In the genomic region with DNA sequence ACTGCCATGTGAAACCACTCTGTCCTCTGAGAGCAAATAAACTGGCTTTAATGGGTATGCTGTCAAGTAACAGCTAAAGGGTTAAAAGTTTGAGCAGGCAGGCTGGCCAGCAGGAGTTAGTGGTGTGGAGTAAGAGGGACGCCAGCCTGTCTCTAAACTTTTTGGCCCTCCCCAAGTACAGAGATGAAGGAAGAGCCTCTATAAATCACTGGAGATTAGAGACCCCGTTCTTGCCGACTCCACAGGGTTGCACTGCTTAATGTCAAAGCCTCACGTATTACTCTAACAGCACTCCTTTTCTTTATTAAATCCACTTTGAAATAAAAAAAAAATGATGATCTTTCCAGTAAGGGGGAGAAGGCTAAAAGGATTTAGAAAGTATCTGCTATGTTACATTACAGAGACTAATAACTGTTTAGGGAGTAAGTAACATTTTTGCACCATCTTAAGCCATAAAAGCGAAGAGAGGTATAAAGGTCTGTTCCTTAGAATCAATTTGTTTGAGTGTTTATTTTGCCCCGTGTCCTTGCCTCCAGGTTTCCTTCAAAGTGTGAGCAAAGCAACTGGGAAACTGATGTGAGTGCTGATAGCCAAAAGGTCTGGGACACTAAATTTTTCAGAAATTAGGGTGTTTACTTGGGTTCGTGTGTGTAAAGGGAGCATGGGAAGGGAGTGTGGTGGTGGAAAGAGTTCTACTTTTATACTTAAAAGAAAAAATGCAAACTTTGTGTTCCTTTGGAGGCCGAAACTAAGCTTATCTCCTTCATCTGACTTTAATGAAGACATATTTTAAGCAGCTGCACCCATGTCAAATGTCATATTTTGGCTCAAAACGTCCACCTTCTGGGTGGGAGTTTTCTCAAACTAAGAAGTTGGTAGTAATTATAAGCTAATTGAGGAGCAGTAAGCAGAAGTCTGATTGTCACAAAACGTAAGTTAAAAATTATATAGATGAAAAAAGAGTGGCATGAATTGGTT, we compare ENCODE assay signal across 24 cellular contexts.
DNase-seq lines count a peak whose midpoint lies in the region; ATAC-seq, FAIRE-seq and TF ChIP-seq lines count a peak whose summit lies in the region.
"Had no signal": no experiment of that assay in that cellular context is flagged by ENCODE, and none has a peak within 500 bp of the region (broad histone marks: within the 10 kb centered on the region; RNA-seq: fewer than 3 reads in every experiment).

No MANE protein-coding gene starts in this region.

- H3K27ac ChIP-seq in A549 (no peak overlapping the region), esophagus muscularis mucosa (replicated peaks in 1 of 4) (peak overlapping the region in 3 of 4 donors; percentile 45 to 61 (median 51)), MM.1S (ENCODE audit: low read length) (no peak overlapping the region)

- TF ChIP-seq CTCF in A549 (IDR thresholded peaks at IDR 0.05) (no peak), esophagus muscularis mucosa (IDR thresholded peaks at IDR 0.05) (no peak), nephron progenitor cell (IDR thresholded peaks at IDR 0.05) (no peak), MM.1S (IDR thresholded peaks at IDR 0.05; ENCODE audit: low read length) (no peak)

- POLR2A ChIA-PET in A549 (lab: Yijun Ruan, JAX) = no interaction called here

- no peaks in the 10 kb centered on the region for H3K27me3 ChIP-seq in esophagus muscularis mucosa
- H3K27me3 ChIP-seq in MM.1S (replicated peaks; ENCODE audit: insufficient read depth, low read length) = no peaks in the 10 kb centered on the region

- H3K9ac ChIP-seq in MM.1S (ENCODE audit: low read length) = no peak overlapping the region

- peaks cover under 1% of the 10 kb centered on the region for H3K36me3 Mint-ChIP-seq in nephron progenitor cell (ENCODE audit: low read depth)
- H3K36me3 Mint-ChIP-seq in activated naive CD4-positive, alpha-beta T cell treated with anti-CD3 and anti-CD28 coated beads, Interleukin-2, amount 50 U/mL, for 72 hours = peaks cover 0 to 1% of the 10 kb centered on the region in 2 donors
- H3K36me3 Mint-ChIP-seq: activated naive CD8-positive, alpha-beta T cell treated with anti-CD3 and anti-CD28 coated beads, Interleukin-2, amount 10 ng/mL, durations not matched to agents 7 days and 5 days had no signal

- peaks cover under 1% of the 10 kb centered on the region for H3K9me3 Mint-ChIP-seq in nephron progenitor cell
- H3K9me3 Mint-ChIP-seq in activated naive CD4-positive, alpha-beta T cell treated with anti-CD3 and anti-CD28 coated beads, Interleukin-2, amount 50 U/mL, for 72 hours = no peaks in the 10 kb centered on the region
- H3K9me3 Mint-ChIP-seq: activated CD4-positive, alpha-beta T cell treated with anti-CD3 and anti-CD28 coated beads, Interleukin-2, amount 10 ng/mL, durations not matched to agents 7 days and 5 days; activated naive CD8-positive, alpha-beta T cell treated with anti-CD3 and anti-CD28 coated beads, Interleukin-2, amount 10 ng/mL, durations not matched to agents 7 days and 5 days; activated T-helper 17 cell treated with anti-CD3 and anti-CD28 coated beads, Interleukin-2, amount 50 U/mL, for 72 hours; stimulated activated naive CD8-positive, alpha-beta T cell treated with anti-CD3 and anti-CD28 coated beads, Interleukin-15, amount 100 ng/mL, for 72 hours; T-helper 1 cell treated with Interleukin-12 subunit alpha and Interleukin-12 subunit beta and Interleukin-4 antibody, amounts not matched to agents 30 μg/mL and 1 μg/mL, for 36 hours had no signal

- ATAC-seq in A549 (no peak), HG03378 (IDR thresholded peaks at IDR 0.05; ENCODE audit: unreplicated experiment) (no peak)
- no peak for ATAC-seq in activated naive CD4-positive, alpha-beta T cell treated with anti-CD3 and anti-CD28 coated beads, Interleukin-2, amount 50 U/mL, for 72 hours
- ATAC-seq: activated T-helper 17 cell treated with anti-CD3 and anti-CD28 coated beads, Interleukin-2, amount 50 U/mL, for 72 hours; K562; stimulated activated naive CD8-positive, alpha-beta T cell treated with anti-CD3 and anti-CD28 coated beads, Interleukin-15, amount 100 ng/mL, for 72 hours had no signal

- H3K27me3 Mint-ChIP-seq in nephron progenitor cell (ENCODE audit: low read depth, poor library complexity) = peaks cover 16% of the 10 kb centered on the region
- H3K27me3 Mint-ChIP-seq: activated CD4-positive, alpha-beta T cell treated with anti-CD3 and anti-CD28 coated beads, Interleukin-2, amount 10 ng/mL, durations not matched to agents 7 days and 5 days; activated naive CD8-positive, alpha-beta T cell treated with anti-CD3 and anti-CD28 coated beads, Interleukin-2, amount 10 ng/mL, durations not matched to agents 7 days and 5 days; activated T-helper 17 cell treated with anti-CD3 and anti-CD28 coated beads, Interleukin-2, amount 50 U/mL, for 72 hours; stimulated activated naive CD8-positive, alpha-beta T cell treated with anti-CD3 and anti-CD28 coated beads, Interleukin-15, amount 100 ng/mL, for 72 hours had no signal

- no peak overlapping the region for H3K4me3 ChIP-seq in A549
- no peak overlapping the region for H3K4me3 ChIP-seq in esophagus muscularis mucosa
- H3K4me3 ChIP-seq in MM.1S (ENCODE audit: low read length) = no peak overlapping the region
- H3K4me3 ChIP-seq: K562, lung had no signal

- H3K4me2 ChIP-seq in A549 (no peak overlapping the region), MM.1S (ENCODE audit: low read depth, low read length) (no peak overlapping the region)

- H3K9me3 ChIP-seq in A549 = no peaks in the 10 kb centered on the region
- no peaks in the 10 kb centered on the region for H3K9me3 ChIP-seq in esophagus muscularis mucosa
- H3K9me3 ChIP-seq in MM.1S (replicated peaks; ENCODE audit: insufficient read depth, low read length) = no peaks in the 10 kb centered on the region
- H3K9me3 ChIP-seq: Caco-2 had no signal

- H3K9me2 ChIP-seq in MM.1S (replicated peaks; ENCODE audit: insufficient read depth, low read length) = no peaks in the 10 kb centered on the region

- TF ChIP-seq POLR2A in A549 (IDR thresholded peaks at IDR 0.05; ENCODE audit: low read length) = no peak
- no peak for TF ChIP-seq POLR2A in esophagus muscularis mucosa (IDR thresholded peaks at IDR 0.05; ENCODE audit: low read depth)

- DNase-seq in A549 (ENCODE audit: low read depth in 1 of 2, low spot score in 1 of 2) (no peak), NCI-H82 (lab: John Stamatoyannopoulos, UW) (peak; percentile 83), esophagus muscularis mucosa (ENCODE audit: extremely low spot score) (no peak), nephron progenitor cell (peak; percentile 40), GF-D8 (lab: John Stamatoyannopoulos, UW) (no peak), MM.1S (no peak)
- DNase-seq in activated naive CD4-positive, alpha-beta T cell treated with anti-CD3 and anti-CD28 coated beads, Interleukin-2, amount 50 U/mL, for 72 hours (ENCODE audit: low spot score in 2 of 2) = no peak
- DNase-seq: activated CD4-positive, alpha-beta T cell treated with anti-CD3 and anti-CD28 coated beads, Interleukin-2, amount 10 ng/mL, durations not matched to agents 7 days and 5 days; activated naive CD8-positive, alpha-beta T cell treated with anti-CD3 and anti-CD28 coated beads, Interleukin-2, amount 10 ng/mL, durations not matched to agents 7 days and 5 days; Caco-2; erythroblast; hypothalamus; NCI-H146; NCI-H526 treated with DMSO at 0.1 percent for 48 hours; nucleus accumbens; stimulated activated CD4-positive, alpha-beta T cell treated with anti-CD3 and anti-CD28 coated beads, Interleukin-4, amount 100 ng/mL, for 4 hours; stimulated activated naive CD8-positive, alpha-beta T cell treated with anti-CD3 and anti-CD28 coated beads, Interleukin-15, amount 100 ng/mL, for 72 hours had no signal

- no peaks in the 10 kb centered on the region for H3K36me3 ChIP-seq in esophagus muscularis mucosa
- H3K36me3 ChIP-seq in MM.1S (replicated peaks; ENCODE audit: insufficient read depth, low read length) = no peaks in the 10 kb centered on the region

- peak overlapping the region; percentile 64 for H3K4me3 Mint-ChIP-seq in nephron progenitor cell
- H3K4me3 Mint-ChIP-seq: activated CD4-positive, alpha-beta T cell treated with anti-CD3 and anti-CD28 coated beads, Interleukin-2, amount 10 ng/mL, durations not matched to agents 7 days and 5 days; activated naive CD8-positive, alpha-beta T cell treated with anti-CD3 and anti-CD28 coated beads, Interleukin-2, amount 10 ng/mL, durations not matched to agents 7 days and 5 days; activated T-helper 17 cell treated with anti-CD3 and anti-CD28 coated beads, Interleukin-2, amount 50 U/mL, for 72 hours; stimulated activated naive CD8-positive, alpha-beta T cell treated with anti-CD3 and anti-CD28 coated beads, Interleukin-15, amount 100 ng/mL, for 72 hours; T-helper 1 cell treated with Interleukin-12 subunit alpha and Interleukin-12 subunit beta and Interleukin-4 antibody, amounts not matched to agents 30 μg/mL and 1 μg/mL, for 36 hours had no signal

- WGBS in A549 (ENCODE audit: missing lambda C conversion rate) = 78% methylated on average over 10 of the region's 10 CpGs
- 47% methylated on average over 10 of the region's 10 CpGs for WGBS in esophagus muscularis mucosa

- H3K79me2 ChIP-seq in MM.1S (ENCODE audit: low read length) = no peaks in the 10 kb centered on the region

- no peaks in the 10 kb centered on the region for H4K20me1 ChIP-seq in MM.1S (ENCODE audit: insufficient read depth, low read length)

- H3K4me1 Mint-ChIP-seq in nephron progenitor cell = peaks cover 73% of the 10 kb centered on the region
- H3K4me1 Mint-ChIP-seq: activated T-helper 17 cell treated with anti-CD3 and anti-CD28 coated beads, Interleukin-2, amount 50 U/mL, for 72 hours; stimulated activated naive CD8-positive, alpha-beta T cell treated with anti-CD3 and anti-CD28 coated beads, Interleukin-15, amount 100 ng/mL, for 72 hours had no signal

- FAIRE-seq in A549 (lab: Jason Lieb, UNC) = peak; percentile 13
- FAIRE-seq: frontal cortex, K562, keratinocyte had no signal

- no peak for TF ChIP-seq RAD21 in A549 (conservative IDR thresholded peaks at IDR 0.05 in 1 of 2, IDR thresholded peaks at IDR 0.05 in 1 of 2)

- CTCF ChIA-PET in A549 (lab: Yijun Ruan, JAX) = interaction anchor here (0.6 to 2.1 kb wide), 7 partner anchors 15 to 101 kb away, joined by 3 to 4 read pairs (median 3); no protein-coding TSS in a partner anchor

- intact Hi-C loops in esophagus muscularis mucosa (cut with DNase I) = no loop called here

- no peak overlapping the region for H2AFZ ChIP-seq in MM.1S (ENCODE audit: low read length)

- peaks cover 8% of the 10 kb centered on the region for H3K4me1 ChIP-seq in A549
- peaks cover 26 to 73% (median 62%) of the 10 kb centered on the region in 4 donors for H3K4me1 ChIP-seq in esophagus muscularis mucosa
- no peaks in the 10 kb centered on the region for H3K4me1 ChIP-seq in MM.1S (ENCODE audit: low read length)

- H3K27ac Mint-ChIP-seq in nephron progenitor cell = peak overlapping the region; percentile 73
- H3K27ac Mint-ChIP-seq in activated naive CD4-positive, alpha-beta T cell treated with anti-CD3 and anti-CD28 coated beads, Interleukin-2, amount 50 U/mL, for 72 hours = no peak overlapping the region
- H3K27ac Mint-ChIP-seq: activated CD4-positive, alpha-beta T cell treated with anti-CD3 and anti-CD28 coated beads, Interleukin-2, amount 10 ng/mL, durations not matched to agents 7 days and 5 days; activated naive CD8-positive, alpha-beta T cell treated with anti-CD3 and anti-CD28 coated beads, Interleukin-2, amount 10 ng/mL, durations not matched to agents 7 days and 5 days; activated T-helper 17 cell treated with anti-CD3 and anti-CD28 coated beads, Interleukin-2, amount 50 U/mL, for 72 hours; stimulated activated naive CD8-positive, alpha-beta T cell treated with anti-CD3 and anti-CD28 coated beads, Interleukin-15, amount 100 ng/mL, for 72 hours; T-helper 1 cell treated with Interleukin-12 subunit alpha and Interleukin-12 subunit beta and Interleukin-4 antibody, amounts not matched to agents 30 μg/mL and 1 μg/mL, for 36 hours had no signal

- no peaks in the 10 kb centered on the region for H3F3A ChIP-seq in MM.1S (ENCODE audit: insufficient read depth, low read length)

- TF ChIP-seq EP300 in A549 (IDR thresholded peaks at IDR 0.05) (no peak), esophagus muscularis mucosa (IDR thresholded peaks at IDR 0.05) (no peak)

Comparison
In these comparisons a context has a peak if more than half of its experiments do, and no peak if none do; other contexts are left out.
1. DNase-seq: peak in NCI-H82 (single experiment) and nephron progenitor cell (single experiment); none in A549 (0 of 2), esophagus muscularis mucosa (single experiment), GF-D8 (single experiment), activated naive CD4-positive, alpha-beta T cell treated with anti-CD3 and anti-CD28 coated beads, Interleukin-2, amount 50 U/mL, for 72 hours (0 of 2) and MM.1S (single experiment).
2. H3K27ac ChIP-seq: peak in esophagus muscularis mucosa (3 of 4); none in A549 (0 of 2) and MM.1S (single experiment).